8 cellular contexts compared by ENCODE assay signal in the genomic region with DNA sequence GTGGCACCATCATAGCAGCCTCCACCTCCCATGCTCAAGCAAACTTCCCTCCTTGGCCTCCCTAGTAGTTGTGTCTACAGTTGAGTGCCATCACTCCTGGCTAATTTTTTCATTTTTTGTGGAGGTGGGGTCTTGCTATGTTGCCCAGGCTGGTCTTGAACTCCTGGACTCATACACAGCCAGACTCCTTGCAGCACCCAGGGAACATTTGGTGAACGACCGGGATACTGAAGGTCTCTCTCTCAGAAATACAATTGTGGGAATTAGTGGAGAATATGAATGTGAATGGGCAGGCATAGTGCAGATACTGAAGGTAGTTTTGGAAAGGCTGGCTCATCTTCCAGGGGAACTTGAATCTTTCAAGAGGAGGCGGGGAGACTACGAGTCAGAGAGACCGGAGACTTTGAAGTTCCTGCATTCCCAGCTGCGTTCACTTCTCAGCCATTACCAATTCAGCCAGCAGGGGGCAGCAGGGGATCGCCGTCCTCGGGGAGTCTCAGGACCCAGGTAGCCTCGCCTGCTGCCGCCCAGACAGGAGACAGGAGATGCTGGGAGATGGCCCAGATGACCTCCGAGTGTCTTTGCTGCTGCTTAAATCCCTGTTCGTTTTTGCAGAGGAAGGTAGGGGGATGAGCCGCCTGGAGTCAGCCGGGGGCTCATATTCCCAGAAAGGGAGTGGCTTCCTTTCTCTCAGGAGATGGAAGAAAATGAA.
DNase-seq lines count a peak whose midpoint lies in the region; ATAC-seq and TF ChIP-seq lines count a peak whose summit lies in the region.

No MANE protein-coding gene starts in this region.

- H3K79me2 ChIP-seq in DND-41 (ENCODE audit: insufficient read depth, low read length) (no peaks in the 10 kb centered on the region), OCI-LY1 (ENCODE audit: insufficient read depth, low read length) (no peaks in the 10 kb centered on the region)

- H3F3A ChIP-seq in OCI-LY1 (ENCODE audit: insufficient read depth, low read length): no peaks in the 10 kb centered on the region

- no peaks in the 10 kb centered on the region for H3K9me3 Mint-ChIP-seq in immature natural killer cell

- H3K4me3 Mint-ChIP-seq in immature natural killer cell: peak overlapping the region in 1 of 5 donors; percentile 40

- ATAC-seq in DND-41 (ENCODE audit: insufficient read depth, low read depth): peak; percentile 71
- ATAC-seq in body of pancreas: peak; percentile 73
- no peak for ATAC-seq in GM19397 (IDR thresholded peaks at IDR 0.05; ENCODE audit: unreplicated experiment)
- no peak for ATAC-seq in GM21825 (IDR thresholded peaks at IDR 0.05; ENCODE audit: unreplicated experiment)

- H3K4me2 ChIP-seq in DND-41 (ENCODE audit: insufficient read depth, low read length): no peak overlapping the region
- no peak overlapping the region for H3K4me2 ChIP-seq in OCI-LY1 (ENCODE audit: low read length)

- peaks cover 10 to 11% of the 10 kb centered on the region in 2 donors for H3K4me1 Mint-ChIP-seq in immature natural killer cell

- H3K36me3 ChIP-seq in DND-41 (ENCODE audit: insufficient read depth, low read length): no peaks in the 10 kb centered on the region
- H3K36me3 ChIP-seq in OCI-LY1 (ENCODE audit: insufficient read depth, low read length): no peaks in the 10 kb centered on the region
- no peaks in the 10 kb centered on the region for H3K36me3 ChIP-seq in body of pancreas (replicated peaks in 1 of 2; ENCODE audit: insufficient read depth in 1 of 2, low read depth in 2 of 2)

- no peak for TF ChIP-seq POLR2A in body of pancreas (IDR thresholded peaks at IDR 0.05)

- intact Hi-C loops in body of pancreas (cut with DNase I): loop anchor here (5.0 kb wide), 1 partner anchor 1022 kb away; a partner anchor contains a TSS

- H3K4me3 ChIP-seq in DND-41 (ENCODE audit: low read depth in 1 of 2, low read length in 2 of 2) (no peak overlapping the region), HFF-Myc (replicated peaks; ENCODE audit: low read depth, low read length) (no peak overlapping the region), OCI-LY1 (ENCODE audit: low read depth, low read length, poor library complexity, severe bottlenecking) (no peak overlapping the region), body of pancreas (no peak overlapping the region)

- H3K9ac ChIP-seq in DND-41 (ENCODE audit: low read depth, low read length) (no peak overlapping the region), OCI-LY1 (ENCODE audit: low read length) (no peak overlapping the region)

- H3K9me3 ChIP-seq in DND-41 (ENCODE audit: insufficient read depth, low read length, severe bottlenecking) (no peaks in the 10 kb centered on the region), OCI-LY1 (ENCODE audit: low read length) (no peaks in the 10 kb centered on the region), body of pancreas (no peaks in the 10 kb centered on the region)

- H4K20me1 ChIP-seq in DND-41 (ENCODE audit: insufficient read depth, low read length): 0 out of 2 replicates have a peak, but pooled peaks cover 2% of the 10 kb centered on the region
- no peaks in the 10 kb centered on the region for H4K20me1 ChIP-seq in OCI-LY1 (ENCODE audit: insufficient read depth, low read length)

- H3K27ac ChIP-seq in DND-41 (ENCODE audit: low read length) (no peak overlapping the region), OCI-LY1 (ENCODE audit: low read depth, low read length, poor library complexity, severe bottlenecking) (no peak overlapping the region), body of pancreas (no peak overlapping the region)

- peaks cover 4% of the 10 kb centered on the region for H3K4me1 ChIP-seq in DND-41 (ENCODE audit: insufficient read depth, low read length)
- H3K4me1 ChIP-seq in OCI-LY1 (ENCODE audit: insufficient read depth, low read length, severe bottlenecking): no peaks in the 10 kb centered on the region
- H3K4me1 ChIP-seq in body of pancreas: no peaks in the 10 kb centered on the region

- H3K36me3 Mint-ChIP-seq in immature natural killer cell: no peaks in the 10 kb centered on the region

- DNase-seq in DND-41 (peak; percentile 63), HFF-Myc (ENCODE audit: extremely low read depth, low read depth) (no peak), body of pancreas (peak; percentile 65 to 82 (median 72)), immature natural killer cell (peak in 2 of 3 donors; percentile 29 to 39)
- peak; percentile 31 to 59 for DNase-seq in stimulated activated CD4-positive, alpha-beta T cell treated with anti-CD3 and anti-CD28 coated beads, Interleukin-2, amount 100 ng/mL, for 24 hours

- TF ChIP-seq CTCF in DND-41 (IDR thresholded peaks at IDR 0.05; ENCODE audit: borderline replicate concordance, extremely low read depth, low read length, poor library complexity, severe bottlenecking) (peak; percentile 73), HFF-Myc (IDR thresholded peaks at IDR 0.05; ENCODE audit: low read depth, low read length, missing control alignments) (peak; percentile 77), OCI-LY1 (IDR thresholded peaks at IDR 0.05; ENCODE audit: low read length) (peak; percentile 73), body of pancreas (IDR thresholded peaks at IDR 0.05) (peak; percentile 42 to 81 (median 76))

- H3K9me2 ChIP-seq in OCI-LY1 (ENCODE audit: low read depth, low read length): no peaks in the 10 kb centered on the region

- H2AFZ ChIP-seq in DND-41 (ENCODE audit: low read depth, low read length): no peak overlapping the region
- no peak overlapping the region for H2AFZ ChIP-seq in OCI-LY1 (ENCODE audit: low read length)

- H3K27me3 ChIP-seq in DND-41 (ENCODE audit: insufficient read depth, low read length, poor library complexity) (no peaks in the 10 kb centered on the region), OCI-LY1 (ENCODE audit: insufficient read depth, low read length) (no peaks in the 10 kb centered on the region), body of pancreas (no peaks in the 10 kb centered on the region)

- peaks cover 4 to 15% (median 7%) of the 10 kb centered on the region in 3 donors for H3K27me3 Mint-ChIP-seq in immature natural killer cell (ENCODE audit: low read depth in 3 of 3)

- no peak overlapping the region for H3K27ac Mint-ChIP-seq in immature natural killer cell

- WGBS in body of pancreas, 2 donors: 9 to 50% methylated on average over 4 to 15 of the region's 15 CpGs

Comparison
In these comparisons a context has a peak if more than half of its experiments do, and no peak if none do; other contexts are left out.
1. ATAC-seq: peak in DND-41 (single experiment) and body of pancreas (single experiment); none in GM19397 (single experiment) and GM21825 (single experiment).
2. Peak in every context shown above with its lines, with median percentiles within 50 percentile points of each other: CTCF ChIP-seq.